In the genomic region with DNA sequence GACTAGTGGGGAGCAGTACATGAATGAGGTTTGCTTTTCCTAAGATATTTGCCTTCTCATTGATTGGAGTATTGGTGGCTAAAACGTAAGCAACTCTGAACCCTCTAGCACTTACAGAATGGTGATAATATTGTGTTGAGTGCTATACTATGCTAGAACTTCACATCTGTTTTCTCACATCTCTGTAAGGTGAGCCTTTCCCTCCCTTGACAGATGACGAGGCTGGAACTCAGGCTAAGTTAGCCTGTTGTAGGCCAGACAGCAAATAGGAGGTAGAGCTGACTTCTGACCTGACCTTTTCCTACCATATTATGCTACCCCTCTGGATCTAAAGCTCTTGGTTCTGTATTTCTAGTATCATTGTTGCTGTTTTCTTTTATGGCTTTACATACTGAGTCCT, we compare ENCODE assay signal across 20 cellular contexts.
"Had no signal": no experiment of that assay in that cellular context is flagged by ENCODE, and none has a peak within 500 bp of the region (broad histone marks: within the 10 kb centered on the region; RNA-seq: fewer than 3 reads in every experiment).

No MANE protein-coding gene starts in this region.

- H3K4me3 ChIP-seq: adrenal gland, breast epithelium, pancreas, sigmoid colon, spleen, thoracic aorta, upper lobe of right lung had no signal

- H3K36me3 ChIP-seq: adrenal gland, breast epithelium, neutrophil, pancreas, sigmoid colon, spleen, thoracic aorta, upper lobe of right lung, WERI-Rb-1 had no signal

- H3K27me3 ChIP-seq: adrenal gland, breast epithelium, neutrophil, pancreas, sigmoid colon, spleen, upper lobe of right lung had no signal

- H3K9me3 ChIP-seq: adrenal gland, breast epithelium, neutrophil, pancreas, sigmoid colon, spleen, thoracic aorta, upper lobe of right lung had no signal

- H3K27ac ChIP-seq: breast epithelium, neutrophil, pancreas, thoracic aorta, upper lobe of right lung, WERI-Rb-1 had no signal

- DNase-seq: activated CD4-positive, alpha-beta T cell treated with anti-CD3 and anti-CD28 coated beads for 36 hours; activated CD4-positive, alpha-beta T cell treated with anti-CD3 and anti-CD28 coated beads, Interleukin-2, amount 50 U/mL, for 48 hours; activated gamma-delta T cell treated with Interleukin-2 at 50 U/mL for 16 hours; activated T-cell treated with anti-CD3 and anti-CD28 coated beads for 4 hours; adrenal gland; effector CD4-positive, alpha-beta T cell; head of caudate nucleus; naive thymus-derived CD8-positive, alpha-beta T cell; pancreas; sigmoid colon; spleen; stimulated activated CD4-positive, alpha-beta T cell treated with anti-CD3 and anti-CD28 coated beads, Interleukin-4, amount 100 ng/mL, for 4 hours; stimulated activated naive B cell treated with anti-CD40 and anti-IgM and Interleukin-4, amounts not matched to agents 10 μg/mL and 1 μg/mL and 100 μg/mL, for 72 hours; upper lobe of right lung; WERI-Rb-1 had no signal

- ATAC-seq: activated CD4-positive, alpha-beta T cell treated with anti-CD3 and anti-CD28 coated beads for 36 hours; activated naive CD4-positive, alpha-beta T cell treated with anti-CD3 and anti-CD28 coated beads, Interleukin-2, amount 50 U/mL, for 72 hours; left lobe of liver; naive thymus-derived CD8-positive, alpha-beta T cell; pancreas; stimulated activated naive B cell treated with anti-CD40 and anti-IgM and Interleukin-4, amounts not matched to agents 10 μg/mL and 1 μg/mL and 100 μg/mL, for 72 hours; upper lobe of right lung had no signal
